2 cellular contexts compared by ENCODE assay signal in the genomic region with DNA sequence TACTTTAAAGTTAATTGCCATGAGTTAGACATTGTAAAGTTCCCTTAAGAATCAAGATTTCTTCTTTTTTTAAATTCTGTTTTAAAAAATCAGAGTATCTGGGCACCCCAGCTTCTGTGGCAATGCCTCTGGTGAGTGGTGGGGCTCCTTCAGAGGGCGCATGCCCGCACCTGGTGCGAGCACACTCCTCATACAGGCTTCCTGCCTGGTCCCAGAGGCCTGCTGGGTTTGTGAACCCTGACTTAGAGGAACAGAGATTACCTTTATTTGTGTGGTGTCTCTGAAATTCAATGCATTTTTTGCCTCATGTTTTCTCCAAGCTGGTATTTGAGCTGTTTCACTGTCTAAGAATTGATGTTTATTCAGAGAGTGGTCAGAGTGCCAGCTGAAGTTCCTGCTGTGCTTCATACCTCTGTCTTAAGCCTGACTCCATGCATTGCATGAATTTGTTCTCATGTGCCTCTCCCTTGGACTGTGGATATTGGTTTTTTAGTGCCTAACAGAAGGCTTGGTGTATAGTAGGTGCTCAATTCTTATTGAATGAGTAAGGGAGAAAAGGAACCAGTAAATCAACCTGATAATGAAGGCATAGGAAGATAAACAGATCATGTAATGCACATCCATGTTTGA.
TF ChIP-seq lines count a peak whose summit lies in the region.

No MANE protein-coding gene starts in this region.

TF ChIP-seq in GM12891, 5 proteins besides CTCF, POLR2A, EP300 and RAD21:
- TF ChIP-seq SPI1 (IDR thresholded peaks at IDR 0.05; ENCODE audit: low read depth, low read length) (peak; percentile 32; the same call in 1 of the 2 replicates), TAF1 (IDR thresholded peaks at IDR 0.05; ENCODE audit: low read depth, low read length) (no peak)

TF ChIP-seq in HepG2, 621 proteins besides CTCF, POLR2A, EP300 and RAD21 (continues in another document):
- no peak for TF ChIP-seq SATB2 (CRISPR knock-in tag; IDR thresholded peaks at IDR 0.05)
- TF ChIP-seq NR2F6 (IDR thresholded peaks at IDR 0.05), result no peak
- no peak for TF ChIP-seq NR2F6 (CRISPR knock-in tag; IDR thresholded peaks at IDR 0.05)
- TF ChIP-seq ZFX (CRISPR knock-in tag; IDR thresholded peaks at IDR 0.05; ENCODE audit: low read depth), result peak; percentile 36; the same call in 1 of the 2 replicates
- TF ChIP-seq ZSCAN22 (CRISPR knock-in tag; IDR thresholded peaks at IDR 0.05), result no peak
- TF ChIP-seq, protein P1, sequence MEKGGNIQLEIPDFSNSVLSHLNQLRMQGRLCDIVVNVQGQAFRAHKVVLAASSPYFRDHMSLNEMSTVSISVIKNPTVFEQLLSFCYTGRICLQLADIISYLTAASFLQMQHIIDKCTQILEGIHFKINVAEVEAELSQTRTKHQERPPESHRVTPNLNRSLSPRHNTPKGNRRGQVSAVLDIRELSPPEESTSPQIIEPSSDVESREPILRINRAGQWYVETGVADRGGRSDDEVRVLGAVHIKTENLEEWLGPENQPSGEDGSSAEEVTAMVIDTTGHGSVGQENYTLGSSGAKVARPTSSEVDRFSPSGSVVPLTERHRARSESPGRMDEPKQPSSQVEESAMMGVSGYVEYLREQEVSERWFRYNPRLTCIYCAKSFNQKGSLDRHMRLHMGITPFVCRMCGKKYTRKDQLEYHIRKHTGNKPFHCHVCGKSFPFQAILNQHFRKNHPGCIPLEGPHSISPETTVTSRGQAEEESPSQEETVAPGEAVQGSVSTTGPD (CRISPR knock-in tag; IDR thresholded peaks at IDR 0.05), result no peak
- TF ChIP-seq, protein P2, sequence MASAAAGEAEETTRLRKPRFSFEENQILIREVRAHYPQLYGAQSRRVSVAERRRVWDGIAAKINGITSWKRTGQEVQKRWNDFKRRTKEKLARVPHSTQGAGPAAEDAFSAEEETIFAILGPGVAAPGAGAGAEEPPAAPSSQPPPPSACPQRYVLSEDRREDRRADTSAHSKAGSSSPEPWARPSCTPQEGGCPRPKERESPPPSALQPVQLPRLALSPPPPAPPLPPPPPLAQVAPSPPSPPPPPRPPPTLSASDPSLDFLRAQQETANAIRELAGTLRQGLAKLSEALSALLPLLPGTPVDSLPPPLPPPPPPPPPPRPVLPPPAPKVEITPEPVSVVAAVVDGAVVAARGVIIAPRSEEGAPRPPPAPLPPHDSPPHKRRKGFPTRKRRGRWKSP (CRISPR knock-in tag; IDR thresholded peaks at IDR 0.05), result no peak
- TF ChIP-seq FOXA1 (IDR thresholded peaks at IDR 0.05), result no peak
- TF ChIP-seq FOXA1 (CRISPR knock-in tag; IDR thresholded peaks at IDR 0.05), result no peak
- no peak for TF ChIP-seq CHD4 (IDR thresholded peaks at IDR 0.05; ENCODE audit: borderline replicate concordance, low read length)
- TF ChIP-seq, protein P3, sequence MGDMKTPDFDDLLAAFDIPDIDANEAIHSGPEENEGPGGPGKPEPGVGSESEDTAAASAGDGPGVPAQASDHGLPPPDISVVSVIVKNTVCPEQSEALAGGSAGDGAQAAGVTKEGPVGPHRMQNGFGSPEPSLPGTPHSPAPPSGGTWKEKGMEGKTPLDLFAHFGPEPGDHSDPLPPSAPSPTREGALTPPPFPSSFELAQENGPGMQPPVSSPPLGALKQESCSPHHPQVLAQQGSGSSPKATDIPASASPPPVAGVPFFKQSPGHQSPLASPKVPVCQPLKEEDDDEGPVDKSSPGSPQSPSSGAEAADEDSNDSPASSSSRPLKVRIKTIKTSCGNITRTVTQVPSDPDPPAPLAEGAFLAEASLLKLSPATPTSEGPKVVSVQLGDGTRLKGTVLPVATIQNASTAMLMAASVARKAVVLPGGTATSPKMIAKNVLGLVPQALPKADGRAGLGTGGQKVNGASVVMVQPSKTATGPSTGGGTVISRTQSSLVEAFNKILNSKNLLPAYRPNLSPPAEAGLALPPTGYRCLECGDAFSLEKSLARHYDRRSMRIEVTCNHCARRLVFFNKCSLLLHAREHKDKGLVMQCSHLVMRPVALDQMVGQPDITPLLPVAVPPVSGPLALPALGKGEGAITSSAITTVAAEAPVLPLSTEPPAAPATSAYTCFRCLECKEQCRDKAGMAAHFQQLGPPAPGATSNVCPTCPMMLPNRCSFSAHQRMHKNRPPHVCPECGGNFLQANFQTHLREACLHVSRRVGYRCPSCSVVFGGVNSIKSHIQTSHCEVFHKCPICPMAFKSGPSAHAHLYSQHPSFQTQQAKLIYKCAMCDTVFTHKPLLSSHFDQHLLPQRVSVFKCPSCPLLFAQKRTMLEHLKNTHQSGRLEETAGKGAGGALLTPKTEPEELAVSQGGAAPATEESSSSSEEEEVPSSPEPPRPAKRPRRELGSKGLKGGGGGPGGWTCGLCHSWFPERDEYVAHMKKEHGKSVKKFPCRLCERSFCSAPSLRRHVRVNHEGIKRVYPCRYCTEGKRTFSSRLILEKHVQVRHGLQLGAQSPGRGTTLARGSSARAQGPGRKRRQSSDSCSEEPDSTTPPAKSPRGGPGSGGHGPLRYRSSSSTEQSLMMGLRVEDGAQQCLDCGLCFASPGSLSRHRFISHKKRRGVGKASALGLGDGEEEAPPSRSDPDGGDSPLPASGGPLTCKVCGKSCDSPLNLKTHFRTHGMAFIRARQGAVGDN (CRISPR knock-in tag; IDR thresholded peaks at IDR 0.05), result peak; percentile 61
- TF ChIP-seq RARA (CRISPR knock-in tag; IDR thresholded peaks at IDR 0.05), result 0 out of 2 replicates have a peak, but pooled peaks have one; percentile 12
- peak; percentile 29; the same call in 1 of the 2 replicates for TF ChIP-seq SALL1 (CRISPR knock-in tag; IDR thresholded peaks at IDR 0.05)
- TF ChIP-seq SOX13 (IDR thresholded peaks at IDR 0.05), result no peak
- TF ChIP-seq SOX13 (CRISPR knock-in tag; conservative IDR thresholded peaks at IDR 0.05 in 1 of 2, IDR thresholded peaks at IDR 0.05 in 1 of 2), result peak in 1 of 2 experiments; percentile 5; a peak in 1 of 4 replicates
- TF ChIP-seq ZBTB38 (CRISPR knock-in tag; IDR thresholded peaks at IDR 0.05), result peak; percentile 51; the same call in 1 of the 2 replicates
- no peak for TF ChIP-seq AKNA (CRISPR knock-in tag; IDR thresholded peaks at IDR 0.05; ENCODE audit: borderline replicate concordance)
- TF ChIP-seq, protein P4, sequence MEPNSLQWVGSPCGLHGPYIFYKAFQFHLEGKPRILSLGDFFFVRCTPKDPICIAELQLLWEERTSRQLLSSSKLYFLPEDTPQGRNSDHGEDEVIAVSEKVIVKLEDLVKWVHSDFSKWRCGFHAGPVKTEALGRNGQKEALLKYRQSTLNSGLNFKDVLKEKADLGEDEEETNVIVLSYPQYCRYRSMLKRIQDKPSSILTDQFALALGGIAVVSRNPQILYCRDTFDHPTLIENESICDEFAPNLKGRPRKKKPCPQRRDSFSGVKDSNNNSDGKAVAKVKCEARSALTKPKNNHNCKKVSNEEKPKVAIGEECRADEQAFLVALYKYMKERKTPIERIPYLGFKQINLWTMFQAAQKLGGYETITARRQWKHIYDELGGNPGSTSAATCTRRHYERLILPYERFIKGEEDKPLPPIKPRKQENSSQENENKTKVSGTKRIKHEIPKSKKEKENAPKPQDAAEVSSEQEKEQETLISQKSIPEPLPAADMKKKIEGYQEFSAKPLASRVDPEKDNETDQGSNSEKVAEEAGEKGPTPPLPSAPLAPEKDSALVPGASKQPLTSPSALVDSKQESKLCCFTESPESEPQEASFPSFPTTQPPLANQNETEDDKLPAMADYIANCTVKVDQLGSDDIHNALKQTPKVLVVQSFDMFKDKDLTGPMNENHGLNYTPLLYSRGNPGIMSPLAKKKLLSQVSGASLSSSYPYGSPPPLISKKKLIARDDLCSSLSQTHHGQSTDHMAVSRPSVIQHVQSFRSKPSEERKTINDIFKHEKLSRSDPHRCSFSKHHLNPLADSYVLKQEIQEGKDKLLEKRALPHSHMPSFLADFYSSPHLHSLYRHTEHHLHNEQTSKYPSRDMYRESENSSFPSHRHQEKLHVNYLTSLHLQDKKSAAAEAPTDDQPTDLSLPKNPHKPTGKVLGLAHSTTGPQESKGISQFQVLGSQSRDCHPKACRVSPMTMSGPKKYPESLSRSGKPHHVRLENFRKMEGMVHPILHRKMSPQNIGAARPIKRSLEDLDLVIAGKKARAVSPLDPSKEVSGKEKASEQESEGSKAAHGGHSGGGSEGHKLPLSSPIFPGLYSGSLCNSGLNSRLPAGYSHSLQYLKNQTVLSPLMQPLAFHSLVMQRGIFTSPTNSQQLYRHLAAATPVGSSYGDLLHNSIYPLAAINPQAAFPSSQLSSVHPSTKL (CRISPR knock-in tag; IDR thresholded peaks at IDR 0.05), result peak; percentile 42; the same call in 1 of the 2 replicates
- 0 out of 2 replicates have a peak, but pooled peaks have one; percentile 45 for TF ChIP-seq ZNF362 (CRISPR knock-in tag; IDR thresholded peaks at IDR 0.05; ENCODE audit: borderline replicate concordance)
- TF ChIP-seq SOX6 (IDR thresholded peaks at IDR 0.05), result no peak
- 0 out of 2 replicates have a peak, but pooled peaks have one; percentile 27 for TF ChIP-seq SOX6 (CRISPR knock-in tag; IDR thresholded peaks at IDR 0.05)
- no peak for TF ChIP-seq TP53 (CRISPR knock-in tag; conservative IDR thresholded peaks at IDR 0.05)
- TF ChIP-seq ZFP36L1 (CRISPR knock-in tag; IDR thresholded peaks at IDR 0.05), result 0 out of 2 replicates have a peak, but pooled peaks have one; percentile 20
- no peak for TF ChIP-seq ZNF530 (CRISPR knock-in tag; IDR thresholded peaks at IDR 0.05; ENCODE audit: low read depth)
- TF ChIP-seq ZNF282 (IDR thresholded peaks at IDR 0.05; ENCODE audit: partially characterized antibody), result no peak
- TF ChIP-seq, protein P5, sequence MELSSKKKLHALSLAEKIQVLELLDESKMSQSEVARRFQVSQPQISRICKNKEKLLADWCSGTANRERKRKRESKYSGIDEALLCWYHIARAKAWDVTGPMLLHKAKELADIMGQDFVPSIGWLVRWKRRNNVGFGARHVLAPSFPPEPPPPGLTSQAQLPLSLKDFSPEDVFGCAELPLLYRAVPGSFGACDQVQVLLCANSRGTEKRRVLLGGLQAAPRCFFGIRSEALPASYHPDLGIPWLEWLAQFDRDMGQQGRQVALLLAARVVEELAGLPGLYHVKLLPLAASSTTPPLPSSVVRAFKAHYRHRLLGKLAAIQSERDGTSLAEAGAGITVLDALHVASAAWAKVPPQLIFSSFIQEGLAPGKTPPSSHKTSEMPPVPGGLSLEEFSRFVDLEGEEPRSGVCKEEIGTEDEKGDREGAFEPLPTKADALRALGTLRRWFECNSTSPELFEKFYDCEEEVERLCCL (CRISPR knock-in tag; IDR thresholded peaks at IDR 0.05; ENCODE audit: borderline replicate concordance), result no peak
- TF ChIP-seq NR1H2 (CRISPR knock-in tag; IDR thresholded peaks at IDR 0.05; ENCODE audit: borderline replicate concordance, low read depth), result no peak
- TF ChIP-seq RXRA (CRISPR knock-in tag; IDR thresholded peaks at IDR 0.05), result no peak
- 0 out of 2 replicates have a peak, but pooled peaks have one; percentile 6 for TF ChIP-seq FOXA3 (CRISPR knock-in tag; IDR thresholded peaks at IDR 0.05)
- TF ChIP-seq ZNF891 (CRISPR knock-in tag; IDR thresholded peaks at IDR 0.05), result no peak
- no peak for TF ChIP-seq ZBTB20 (CRISPR knock-in tag; IDR thresholded peaks at IDR 0.05; ENCODE audit: borderline replicate concordance, low read depth)
- TF ChIP-seq BCL6 (CRISPR knock-in tag; IDR thresholded peaks at IDR 0.05), result peak; percentile 93
- no peak for TF ChIP-seq ZNF503 (CRISPR knock-in tag; IDR thresholded peaks at IDR 0.05)
- no peak for TF ChIP-seq NFRKB (IDR thresholded peaks at IDR 0.05)
- TF ChIP-seq PPARG (CRISPR knock-in tag; conservative IDR thresholded peaks at IDR 0.05), result 0 out of 2 replicates have a peak, but pooled peaks have one; percentile 21
- TF ChIP-seq RXRB (CRISPR knock-in tag; IDR thresholded peaks at IDR 0.05; ENCODE audit: borderline replicate concordance), result peak; percentile 10; the same call in 1 of the 2 replicates
- no peak for TF ChIP-seq RBAK (CRISPR knock-in tag; IDR thresholded peaks at IDR 0.05)
